In the genomic region with DNA sequence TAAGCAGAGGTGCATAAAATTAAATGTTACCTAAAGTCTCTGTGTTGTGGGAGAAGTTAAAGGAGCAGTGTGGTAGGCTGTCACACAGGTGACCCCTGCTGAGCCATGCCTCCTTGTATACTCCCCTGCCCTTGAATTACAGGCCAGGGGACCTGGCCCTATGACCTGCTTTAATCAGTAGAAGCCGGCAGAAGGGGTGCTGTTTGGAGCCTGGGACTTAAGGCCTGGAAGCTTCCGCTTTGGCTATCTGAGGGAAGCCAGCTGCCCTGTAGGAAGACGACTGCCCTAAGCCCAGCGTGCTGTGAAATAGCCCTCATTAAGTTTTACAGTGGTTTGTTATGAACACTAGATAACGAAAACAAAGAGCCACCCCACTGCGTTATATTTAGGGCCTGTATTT, we compare ENCODE assay signal across 14 cellular contexts. TPM values are rescaled to one million over a fixed set of nuclear protein-coding genes. Genes with fewer than 3 reads are reported as not detected.
DNase-seq lines count a peak whose midpoint lies in the region; ATAC-seq and TF ChIP-seq lines count a peak whose summit lies in the region.
"Had no signal": no experiment of that assay in that cellular context is flagged by ENCODE, and none has a peak within 500 bp of the region (broad histone marks: within the 10 kb centered on the region; RNA-seq: fewer than 3 reads in every experiment).

No MANE protein-coding gene starts in this region.

- H3K9ac ChIP-seq in mesendoderm (ENCODE audit: low read length) = no peak overlapping the region

- H2BK5ac ChIP-seq in mesendoderm (ENCODE audit: low read length) = no peak overlapping the region

- H3K18ac ChIP-seq in mesendoderm (ENCODE audit: low read length) = no peak overlapping the region

- H3K79me2 ChIP-seq in mesendoderm (ENCODE audit: control insufficient read depth, insufficient read depth, low read length) = no peaks in the 10 kb centered on the region

- TF ChIP-seq POLR2A in esophagus muscularis mucosa (IDR thresholded peaks at IDR 0.05; ENCODE audit: low read depth) (no peak), upper lobe of left lung (IDR thresholded peaks at IDR 0.05) (no peak)

- peak; percentile 34 to 45 for ATAC-seq in upper lobe of left lung (ENCODE audit: low FRiP score in 2 of 2)
- ATAC-seq in GM18498 (IDR thresholded peaks at IDR 0.05; ENCODE audit: unreplicated experiment) = no peak
- ATAC-seq in HG03280 (IDR thresholded peaks at IDR 0.05; ENCODE audit: unreplicated experiment) = no peak
- no peak for ATAC-seq in GM18502 (IDR thresholded peaks at IDR 0.05; ENCODE audit: poor library complexity, unreplicated experiment)
- ATAC-seq: Panc1 had no signal

- WGBS in esophagus muscularis mucosa = 48% methylated on average over 6 of the region's 6 CpGs
- no CpG with 5 or more reads among the region's 6 CpGs for WGBS in mesendoderm (ENCODE audit: extremely low coverage, insufficient coverage, low lambda C conversion rate)
- 50 to 73% methylated on average over 5 to 6 of the region's 6 CpGs for WGBS in upper lobe of left lung, 2 donors

- no peak overlapping the region for H3K56ac ChIP-seq in mesendoderm (ENCODE audit: low read length)

- DNase-seq in NCI-H1417 (lab: John Stamatoyannopoulos, UW) (peak in 2 of 3 experiments; percentile 27 to 64), NCI-H1417 treated with DMSO at 0.1 percent for 48 hours (lab: John Stamatoyannopoulos, UW) (no peak), esophagus muscularis mucosa (ENCODE audit: extremely low spot score) (no peak), mesendoderm (peak; percentile 64), upper lobe of left lung (no peak)
- DNase-seq: activated naive CD4-positive, alpha-beta T cell treated with Interleukin-2 at 50 U/mL for 16 hours; Kasumi-1; NCI-H2171 had no signal

- intact Hi-C loops in esophagus muscularis mucosa (cut with DNase I) = no loop called here

- H2BK120ac ChIP-seq in mesendoderm (ENCODE audit: low read depth, low read length) = no peak overlapping the region

- TF ChIP-seq CTCF in esophagus muscularis mucosa (IDR thresholded peaks at IDR 0.05) = no peak
- TF ChIP-seq CTCF in upper lobe of left lung (IDR thresholded peaks at IDR 0.05) = no peak

- H3K36me3 ChIP-seq in esophagus muscularis mucosa = no peaks in the 10 kb centered on the region
- H3K36me3 ChIP-seq in mesendoderm (ENCODE audit: control insufficient read depth, insufficient read depth, low read length) = no peaks in the 10 kb centered on the region
- no peaks in the 10 kb centered on the region for H3K36me3 ChIP-seq in upper lobe of left lung

- H4K8ac ChIP-seq in mesendoderm (ENCODE audit: low read depth, low read length) = no peak overlapping the region

- H3K23ac ChIP-seq in mesendoderm (ENCODE audit: low read length) = no peak overlapping the region

- peak overlapping the region in 3 of 4 donors; percentile 4 to 65 (median 18) for H3K27ac ChIP-seq in esophagus muscularis mucosa (replicated peaks in 1 of 4)
- no peak overlapping the region for H3K27ac ChIP-seq in mesendoderm (ENCODE audit: low read depth, low read length)
- peak overlapping the region; percentile 5 to 84 (median 68) for H3K27ac ChIP-seq in upper lobe of left lung

- peaks cover 0 to 3% (median 0%) of the 10 kb centered on the region in 4 donors for H3K27me3 ChIP-seq in esophagus muscularis mucosa
- H3K27me3 ChIP-seq in mesendoderm (ENCODE audit: insufficient read depth, low read length, poor library complexity) = no peaks in the 10 kb centered on the region
- H3K27me3 ChIP-seq in upper lobe of left lung = no peaks in the 10 kb centered on the region

- H2AK5ac ChIP-seq in mesendoderm (ENCODE audit: low read length) = no peak overlapping the region

- H3K4me1 ChIP-seq in esophagus muscularis mucosa (peaks cover 0 to 14% (median 11%) of the 10 kb centered on the region in 4 donors), mesendoderm (ENCODE audit: control insufficient read depth, low read depth, low read length) (peaks cover 2% of the 10 kb centered on the region), upper lobe of left lung (peaks cover 5 to 16% (median 10%) of the 10 kb centered on the region in 4 donors)

- no peak overlapping the region for H4K5ac ChIP-seq in mesendoderm (ENCODE audit: low read length)

- no peak overlapping the region for H3K4me2 ChIP-seq in mesendoderm (ENCODE audit: low read length)

- no peak for TF ChIP-seq EP300 in esophagus muscularis mucosa (IDR thresholded peaks at IDR 0.05)
- no peak for TF ChIP-seq EP300 in upper lobe of left lung (IDR thresholded peaks at IDR 0.05)

- H3K79me1 ChIP-seq in mesendoderm (ENCODE audit: low read length) = no peaks in the 10 kb centered on the region

- no peaks in the 10 kb centered on the region for H3K9me3 ChIP-seq in esophagus muscularis mucosa
- no peaks in the 10 kb centered on the region for H3K9me3 ChIP-seq in upper lobe of left lung

- H2BK15ac ChIP-seq in mesendoderm (replicated peaks; ENCODE audit: low read depth) = no peak overlapping the region

- H3K4ac ChIP-seq in mesendoderm (ENCODE audit: low read depth, low read length) = no peak overlapping the region

- H3K4me3 ChIP-seq in esophagus muscularis mucosa (no peak overlapping the region), mesendoderm (ENCODE audit: low read length) (no peak overlapping the region), upper lobe of left lung (no peak overlapping the region)

RNA-seq across cellular contexts. Expression of gene SPINK2, which starts 34.1 kb away (rescaled TPM):
- not detected for total RNA-seq in esophagus muscularis mucosa
- polyA plus RNA-seq in mesendoderm (2013, experiment 1 of 2) = 1.3 TPM
- polyA plus RNA-seq in mesendoderm (2013, experiment 2 of 2) = 1.1 TPM
- not detected for total RNA-seq in upper lobe of left lung
- total RNA-seq: A172, subcutaneous adipose tissue had no signal

Comparison
In these comparisons a context has a peak if more than half of its experiments do, and no peak if none do; other contexts are left out.
1. DNase-seq: peak in NCI-H1417 (2 of 3) and mesendoderm (single experiment); none in NCI-H1417 treated with DMSO at 0.1 percent for 48 hours (single experiment), esophagus muscularis mucosa (single experiment) and upper lobe of left lung (0 of 2).
2. ATAC-seq: peak in upper lobe of left lung (2 of 2); none in GM18498 (single experiment), HG03280 (single experiment) and GM18502 (single experiment).